In the genomic region with DNA sequence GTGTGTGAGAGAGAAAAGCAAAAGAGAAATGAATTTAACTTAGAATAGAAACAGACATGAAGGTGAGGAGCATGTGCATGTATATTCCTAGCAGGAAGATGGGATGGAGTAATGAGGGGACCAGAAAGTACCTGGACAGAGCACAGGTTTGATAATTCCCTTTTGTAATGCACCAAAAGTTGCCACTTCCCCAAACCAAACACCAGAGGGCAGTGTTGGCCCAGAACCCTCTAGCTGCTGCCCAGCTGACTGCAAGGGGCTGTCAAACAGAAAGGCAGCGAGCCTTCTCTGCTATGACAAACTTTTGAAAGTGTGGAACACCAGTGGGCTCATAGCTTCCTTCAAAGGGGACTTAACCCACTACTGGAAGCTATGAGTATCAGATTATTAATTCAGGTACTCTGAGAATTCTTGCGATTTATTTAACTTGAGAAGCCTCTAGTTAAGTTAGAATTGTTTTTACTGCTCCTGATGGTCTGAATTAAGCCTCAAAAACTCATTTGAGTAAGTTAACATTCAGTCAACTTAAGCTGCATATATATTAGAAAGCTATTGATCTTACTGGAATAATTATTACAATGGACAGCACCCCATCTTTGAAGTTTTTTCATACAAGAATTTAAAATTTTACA, we compare ENCODE assay signal across 8 cellular contexts.
A peak's percentile ranks its signal among the peaks of the same experiment; 100 is the strongest.
DNase-seq lines count a peak whose midpoint lies in the region; ATAC-seq and TF ChIP-seq lines count a peak whose summit lies in the region.

No MANE protein-coding gene starts in this region.

- H3K27ac Mint-ChIP-seq in activated naive CD8-positive, alpha-beta T cell treated with anti-CD3 and anti-CD28 coated beads, Interleukin-2, amount 10 ng/mL, durations not matched to agents 7 days and 5 days: no peak overlapping the region

- no peak overlapping the region for H3K4me3 Mint-ChIP-seq in activated naive CD8-positive, alpha-beta T cell treated with anti-CD3 and anti-CD28 coated beads, Interleukin-2, amount 10 ng/mL, durations not matched to agents 7 days and 5 days

- DNase-seq in GM04504 (ENCODE audit: low read depth): peak; percentile 40
- DNase-seq in SK-N-SH: peak; percentile 57
- peak; percentile 46 for DNase-seq in activated naive CD8-positive, alpha-beta T cell treated with anti-CD3 and anti-CD28 coated beads, Interleukin-2, amount 10 ng/mL, durations not matched to agents 7 days and 5 days
- peak; percentile 57 for DNase-seq in left cardiac atrium
- peak; percentile 75 for DNase-seq in retina
- DNase-seq in NCI-H1436 treated with DMSO at 0.1 percent for 48 hours (lab: John Stamatoyannopoulos, UW): no peak

- H3K79me2 ChIP-seq in SK-N-SH (ENCODE audit: insufficient read depth): no peaks in the 10 kb centered on the region

- ATAC-seq in GM21723 (IDR thresholded peaks at IDR 0.05; ENCODE audit: unreplicated experiment): peak; percentile 95
- peak; percentile 68 for ATAC-seq in activated naive CD8-positive, alpha-beta T cell treated with anti-CD3 and anti-CD28 coated beads, Interleukin-2, amount 10 ng/mL, durations not matched to agents 7 days and 5 days (ENCODE audit: low read depth)
- ATAC-seq in left cardiac atrium: peak; percentile 75 to 84

- H3K27me3 ChIP-seq in SK-N-SH (ENCODE audit: insufficient read depth): no peaks in the 10 kb centered on the region

- intact Hi-C loops in left cardiac atrium (cut with DNase I): loop anchor here (2.0 to 10.0 kb wide), 3 partner anchors 119 to 145 kb away; no protein-coding TSS in a partner anchor

- no peaks in the 10 kb centered on the region for H3K9me2 ChIP-seq in SK-N-SH

- CTCF ChIA-PET in SK-N-SH (lab: Yijun Ruan, JAX): interaction anchor here (0.6 to 5.5 kb wide), 26 partner anchors 9 to 548 kb away, joined by 3 to 49 read pairs (median 4); a partner anchor contains a TSS

- H3K4me2 ChIP-seq in SK-N-SH: no peak overlapping the region

- no peak overlapping the region for H2AFZ ChIP-seq in SK-N-SH (ENCODE audit: low read depth)

- H3K4me1 ChIP-seq in SK-N-SH (ENCODE audit: control insufficient read depth in 1 of 2, insufficient read depth in 2 of 2, low read depth in 1 of 2, low read length in 1 of 2): no peaks in the 10 kb centered on the region

- no peak for TF ChIP-seq EP300 in Ishikawa (IDR thresholded peaks at IDR 0.05; ENCODE audit: borderline replicate concordance)
- TF ChIP-seq EP300 in SK-N-SH (IDR thresholded peaks at IDR 0.05; ENCODE audit: borderline replicate concordance in 1 of 2, low read depth in 1 of 2, low read length in 1 of 2): no peak

- H4K20me1 ChIP-seq in SK-N-SH (ENCODE audit: insufficient read depth): no peaks in the 10 kb centered on the region

- peak; percentile 92 for TF ChIP-seq CTCF in SK-N-SH (IDR thresholded peaks at IDR 0.05)

- WGBS in SK-N-SH (ENCODE audit: low lambda C conversion rate): 50% methylated on average over 2 of the region's 2 CpGs

- H3K9me3 ChIP-seq in SK-N-SH: no peaks in the 10 kb centered on the region

- H3K36me3 ChIP-seq in SK-N-SH (replicated peaks in 1 of 2; ENCODE audit: control insufficient read depth in 1 of 2, insufficient read depth in 2 of 2, low read length in 1 of 2): no peaks in the 10 kb centered on the region

- H3F3A ChIP-seq in SK-N-SH (replicated peaks; ENCODE audit: insufficient read depth): no peaks in the 10 kb centered on the region

- no peak overlapping the region for H3K9ac ChIP-seq in SK-N-SH

- peak; percentile 89 for TF ChIP-seq RAD21 in Ishikawa (IDR thresholded peaks at IDR 0.05; ENCODE audit: low read depth)
- peak; percentile 93 for TF ChIP-seq RAD21 in SK-N-SH (IDR thresholded peaks at IDR 0.05; ENCODE audit: low read length)

- no peaks in the 10 kb centered on the region for H3K27me3 Mint-ChIP-seq in activated naive CD8-positive, alpha-beta T cell treated with anti-CD3 and anti-CD28 coated beads, Interleukin-2, amount 10 ng/mL, durations not matched to agents 7 days and 5 days

- no peak overlapping the region for H3K4me3 ChIP-seq in SK-N-SH (ENCODE audit: low read depth in 2 of 2, low read length in 1 of 2)

- POLR2A ChIA-PET in SK-N-SH (lab: Yijun Ruan, JAX): no interaction called here
- POLR2A ChIA-PET in activated naive CD8-positive, alpha-beta T cell treated with anti-CD3 and anti-CD28 coated beads, Interleukin-2, amount 10 ng/mL, durations not matched to agents 7 days and 5 days (lab: Charles Lee): no interaction called here

- no peaks in the 10 kb centered on the region for H3K9me3 Mint-ChIP-seq in activated naive CD8-positive, alpha-beta T cell treated with anti-CD3 and anti-CD28 coated beads, Interleukin-2, amount 10 ng/mL, durations not matched to agents 7 days and 5 days

- no peaks in the 10 kb centered on the region for H3K4me1 Mint-ChIP-seq in activated naive CD8-positive, alpha-beta T cell treated with anti-CD3 and anti-CD28 coated beads, Interleukin-2, amount 10 ng/mL, durations not matched to agents 7 days and 5 days

- no peaks in the 10 kb centered on the region for H3K36me3 Mint-ChIP-seq in activated naive CD8-positive, alpha-beta T cell treated with anti-CD3 and anti-CD28 coated beads, Interleukin-2, amount 10 ng/mL, durations not matched to agents 7 days and 5 days

- H3K27ac ChIP-seq in SK-N-SH (ENCODE audit: low read depth in 2 of 2, low read length in 1 of 2): no peak overlapping the region

TF ChIP-seq in Ishikawa, 13 proteins besides CTCF, POLR2A, EP300 and RAD21 (continues in another document):
- no peak for TF ChIP-seq TCF12 (IDR thresholded peaks at IDR 0.05; ENCODE audit: low read depth)
- TF ChIP-seq, protein P1, sequence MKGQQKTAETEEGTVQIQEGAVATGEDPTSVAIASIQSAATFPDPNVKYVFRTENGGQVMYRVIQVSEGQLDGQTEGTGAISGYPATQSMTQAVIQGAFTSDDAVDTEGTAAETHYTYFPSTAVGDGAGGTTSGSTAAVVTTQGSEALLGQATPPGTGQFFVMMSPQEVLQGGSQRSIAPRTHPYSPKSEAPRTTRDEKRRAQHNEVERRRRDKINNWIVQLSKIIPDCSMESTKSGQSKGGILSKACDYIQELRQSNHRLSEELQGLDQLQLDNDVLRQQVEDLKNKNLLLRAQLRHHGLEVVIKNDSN (IDR thresholded peaks at IDR 0.05): no peak
- no peak for TF ChIP-seq TAF1 (IDR thresholded peaks at IDR 0.05; ENCODE audit: low read depth)
- TF ChIP-seq, protein P2, sequence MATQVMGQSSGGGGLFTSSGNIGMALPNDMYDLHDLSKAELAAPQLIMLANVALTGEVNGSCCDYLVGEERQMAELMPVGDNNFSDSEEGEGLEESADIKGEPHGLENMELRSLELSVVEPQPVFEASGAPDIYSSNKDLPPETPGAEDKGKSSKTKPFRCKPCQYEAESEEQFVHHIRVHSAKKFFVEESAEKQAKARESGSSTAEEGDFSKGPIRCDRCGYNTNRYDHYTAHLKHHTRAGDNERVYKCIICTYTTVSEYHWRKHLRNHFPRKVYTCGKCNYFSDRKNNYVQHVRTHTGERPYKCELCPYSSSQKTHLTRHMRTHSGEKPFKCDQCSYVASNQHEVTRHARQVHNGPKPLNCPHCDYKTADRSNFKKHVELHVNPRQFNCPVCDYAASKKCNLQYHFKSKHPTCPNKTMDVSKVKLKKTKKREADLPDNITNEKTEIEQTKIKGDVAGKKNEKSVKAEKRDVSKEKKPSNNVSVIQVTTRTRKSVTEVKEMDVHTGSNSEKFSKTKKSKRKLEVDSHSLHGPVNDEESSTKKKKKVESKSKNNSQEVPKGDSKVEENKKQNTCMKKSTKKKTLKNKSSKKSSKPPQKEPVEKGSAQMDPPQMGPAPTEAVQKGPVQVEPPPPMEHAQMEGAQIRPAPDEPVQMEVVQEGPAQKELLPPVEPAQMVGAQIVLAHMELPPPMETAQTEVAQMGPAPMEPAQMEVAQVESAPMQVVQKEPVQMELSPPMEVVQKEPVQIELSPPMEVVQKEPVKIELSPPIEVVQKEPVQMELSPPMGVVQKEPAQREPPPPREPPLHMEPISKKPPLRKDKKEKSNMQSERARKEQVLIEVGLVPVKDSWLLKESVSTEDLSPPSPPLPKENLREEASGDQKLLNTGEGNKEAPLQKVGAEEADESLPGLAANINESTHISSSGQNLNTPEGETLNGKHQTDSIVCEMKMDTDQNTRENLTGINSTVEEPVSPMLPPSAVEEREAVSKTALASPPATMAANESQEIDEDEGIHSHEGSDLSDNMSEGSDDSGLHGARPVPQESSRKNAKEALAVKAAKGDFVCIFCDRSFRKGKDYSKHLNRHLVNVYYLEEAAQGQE (IDR thresholded peaks at IDR 0.05; ENCODE audit: low read depth): no peak

TF ChIP-seq in SK-N-SH, 30 proteins besides CTCF, POLR2A, EP300 and RAD21:
- TF ChIP-seq SIN3A (IDR thresholded peaks at IDR 0.05; ENCODE audit: borderline replicate concordance, low read depth, low read length): 0 out of 2 replicates have a peak, but pooled peaks have one; percentile 42
- no peak for TF ChIP-seq CHD2 (IDR thresholded peaks at IDR 0.05; ENCODE audit: low read length, partially characterized antibody)
- TF ChIP-seq, protein P3, sequence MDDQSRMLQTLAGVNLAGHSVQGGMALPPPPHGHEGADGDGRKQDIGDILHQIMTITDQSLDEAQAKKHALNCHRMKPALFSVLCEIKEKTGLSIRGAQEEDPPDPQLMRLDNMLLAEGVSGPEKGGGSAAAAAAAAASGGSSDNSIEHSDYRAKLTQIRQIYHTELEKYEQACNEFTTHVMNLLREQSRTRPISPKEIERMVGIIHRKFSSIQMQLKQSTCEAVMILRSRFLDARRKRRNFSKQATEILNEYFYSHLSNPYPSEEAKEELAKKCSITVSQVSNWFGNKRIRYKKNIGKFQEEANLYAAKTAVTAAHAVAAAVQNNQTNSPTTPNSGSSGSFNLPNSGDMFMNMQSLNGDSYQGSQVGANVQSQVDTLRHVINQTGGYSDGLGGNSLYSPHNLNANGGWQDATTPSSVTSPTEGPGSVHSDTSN (IDR thresholded peaks at IDR 0.05): peak; percentile 16; the same call in 1 of the 2 replicates
- TF ChIP-seq EZH2phosphoT487 (IDR thresholded peaks at IDR 0.05; ENCODE audit: borderline replicate concordance, low read depth): no peak
- TF ChIP-seq SMC3 (IDR thresholded peaks at IDR 0.05; ENCODE audit: low read depth, low read length): peak; percentile 96
